ENCODE assay signal across 19 cellular contexts in the genomic region with DNA sequence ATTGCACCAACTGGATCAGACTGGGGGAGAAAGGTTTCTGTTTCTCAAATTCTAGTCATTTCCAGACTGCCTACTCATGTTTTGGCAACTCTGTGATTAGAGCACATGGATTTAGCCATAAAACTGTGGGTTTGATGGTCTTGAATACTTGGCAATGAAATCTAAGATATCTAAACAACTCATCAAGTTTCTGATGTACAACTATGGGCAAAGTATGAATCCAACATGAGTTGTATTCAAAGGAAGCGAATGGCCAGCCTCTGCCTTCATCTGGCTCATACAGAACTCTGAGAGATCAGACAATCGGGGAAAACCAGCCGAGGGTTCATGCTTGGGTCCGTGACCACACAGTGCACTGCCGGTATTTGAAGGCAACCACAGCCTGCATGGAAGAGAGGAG.
DNase-seq lines count a peak whose midpoint lies in the region; ATAC-seq and TF ChIP-seq lines count a peak whose summit lies in the region.
"Had no signal": no experiment of that assay in that cellular context is flagged by ENCODE, and none has a peak within 500 bp of the region (broad histone marks: within the 10 kb centered on the region; RNA-seq: fewer than 3 reads in every experiment).

No MANE protein-coding gene starts in this region.

- H3K27me3 ChIP-seq in smooth muscle cell (ENCODE audit: low read depth), result no peaks in the 10 kb centered on the region
- H3K27me3 ChIP-seq: colonic mucosa had no signal

- H3K4me1 ChIP-seq in smooth muscle cell (ENCODE audit: low read depth), result peaks cover 6% of the 10 kb centered on the region
- H3K4me1 ChIP-seq: colonic mucosa had no signal

- no peaks in the 10 kb centered on the region for H4K20me1 ChIP-seq in smooth muscle cell (ENCODE audit: low read depth)

- peak overlapping the region; percentile 62 for H3K4me2 ChIP-seq in smooth muscle cell
- H3K4me2 ChIP-seq: KMS-11 had no signal

- DNase-seq in ELR (ENCODE audit: low read depth), result peak; percentile 72
- peak; percentile 29 for DNase-seq in T1000 (lab: John Stamatoyannopoulos, UW)
- DNase-seq in fibroblast of pulmonary artery (ENCODE audit: low read depth), result peak; percentile 52
- DNase-seq in smooth muscle cell (lab: John Stamatoyannopoulos, UW; ENCODE audit: unreplicated experiment), result no peak
- no peak for DNase-seq in NOMO-1 (lab: John Stamatoyannopoulos, UW; ENCODE audit: unreplicated experiment in 2 of 2)
- DNase-seq in inferior parietal cortex (ENCODE audit: extremely low spot score), result no peak
- DNase-seq: amygdala; CD4-positive, CD25-positive, alpha-beta regulatory T cell; colonic mucosa; DMS79; GOT3; mesendoderm; RPMI8226; stimulated activated CD4-positive, alpha-beta T cell treated with anti-CD3 and anti-CD28 coated beads, Interleukin-1b, Interleukin-23, amount 100 ng/mL, for 48 hours; substantia nigra; T-cell had no signal

- no peak for ATAC-seq in HG03342 (IDR thresholded peaks at IDR 0.05; ENCODE audit: unreplicated experiment)
- ATAC-seq: T-cell, WTC11 had no signal

- peak overlapping the region; percentile 97 for H3K27ac ChIP-seq in smooth muscle cell (ENCODE audit: low read depth)
- H3K27ac ChIP-seq: colonic mucosa, KMS-11 had no signal

- no peak overlapping the region for H2AFZ ChIP-seq in smooth muscle cell (ENCODE audit: low read depth)

- H3K9me3 ChIP-seq in smooth muscle cell (replicated peaks; ENCODE audit: low read depth), result no peaks in the 10 kb centered on the region
- H3K9me3 ChIP-seq: colonic mucosa had no signal

- H3K9ac ChIP-seq in smooth muscle cell (ENCODE audit: low read depth), result peak overlapping the region; percentile 77
- H3K9ac ChIP-seq: KMS-11 had no signal

- H3F3A ChIP-seq in smooth muscle cell (ENCODE audit: low read depth), result peaks cover 14% of the 10 kb centered on the region

- H3K79me2 ChIP-seq in smooth muscle cell (ENCODE audit: low read depth), result peaks cover 36% of the 10 kb centered on the region

- TF ChIP-seq CTCF in fibroblast of pulmonary artery (IDR thresholded peaks at IDR 0.05; ENCODE audit: low read length, missing control alignments) (no peak), smooth muscle cell (IDR thresholded peaks at IDR 0.05; ENCODE audit: borderline replicate concordance, insufficient read depth, poor library complexity, severe bottlenecking) (no peak)

- no peaks in the 10 kb centered on the region for H3K36me3 ChIP-seq in smooth muscle cell (ENCODE audit: low read depth)
- H3K36me3 ChIP-seq: colonic mucosa had no signal

- H3K4me3 ChIP-seq in fibroblast of pulmonary artery (replicated peaks; ENCODE audit: low read depth, low read length) (no peak overlapping the region), smooth muscle cell (no peak overlapping the region)
- H3K4me3 ChIP-seq: colonic mucosa had no signal

- 51% methylated on average over 5 of the region's 5 CpGs for WGBS in smooth muscle cell (ENCODE audit: low lambda C conversion rate)

Comparison
In these comparisons a context has a peak if more than half of its experiments do, and no peak if none do; other contexts are left out.
1. DNase-seq: peak in ELR (single experiment), T1000 (single experiment) and fibroblast of pulmonary artery (single experiment); none in smooth muscle cell (single experiment), NOMO-1 (0 of 2) and inferior parietal cortex (single experiment).